In the genomic region with DNA sequence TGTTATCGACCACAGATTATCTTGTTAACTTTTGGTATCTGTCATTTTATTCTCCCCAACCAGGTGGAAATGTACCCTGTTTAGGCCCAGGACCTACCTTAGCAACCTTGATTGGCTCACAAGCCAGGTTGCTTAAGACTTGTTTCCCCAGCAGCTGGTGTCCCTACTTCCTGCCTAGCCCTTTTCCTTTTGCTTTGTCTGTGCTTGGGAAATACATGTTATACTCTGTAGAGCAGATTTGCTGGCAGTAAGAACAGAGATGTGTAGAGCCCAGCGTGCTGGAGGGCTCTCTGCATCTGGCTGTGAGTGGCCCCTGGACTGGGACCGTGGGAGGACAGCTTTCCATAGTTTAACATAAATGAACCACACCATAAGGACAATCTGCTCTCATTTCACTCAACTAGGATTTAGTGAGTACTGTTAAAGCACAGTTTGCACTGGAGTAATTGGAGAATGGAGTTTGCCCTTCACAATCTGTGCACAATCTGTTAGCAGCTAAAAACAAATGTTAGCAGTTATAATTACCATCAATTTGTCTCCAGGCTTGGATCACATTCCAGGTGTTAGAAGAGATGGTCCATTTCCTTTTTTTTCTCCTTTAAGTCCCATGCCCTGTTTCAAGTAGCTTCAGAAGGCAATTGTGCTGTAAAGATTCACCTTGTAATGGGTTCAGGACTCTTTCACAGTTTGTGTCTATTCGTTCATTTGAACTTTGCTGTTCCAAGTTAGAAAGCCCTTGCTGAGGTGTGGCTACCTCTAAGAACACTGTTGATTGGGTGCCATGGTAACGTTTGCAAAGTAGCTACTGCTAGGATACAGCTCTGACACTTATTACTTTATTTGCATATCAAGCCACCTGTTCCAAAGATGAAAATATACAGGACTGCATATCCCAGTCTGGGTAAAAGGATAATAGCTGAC, we compare ENCODE assay signal across 9 cellular contexts. TPM values are rescaled to one million over a fixed set of nuclear protein-coding genes. Genes with fewer than 3 reads are reported as not detected.
DNase-seq lines count a peak whose midpoint lies in the region; ATAC-seq, FAIRE-seq and TF ChIP-seq lines count a peak whose summit lies in the region.
"Had no signal": no experiment of that assay in that cellular context is flagged by ENCODE, and none has a peak within 500 bp of the region (broad histone marks: within the 10 kb centered on the region; RNA-seq: fewer than 3 reads in every experiment).

TSS of gene APOBEC4 (minus strand) at position 770 of the 921 bp plus-strand sequence. CDS start 4,535 bp downstream, outside the sequence.

- H3K27ac ChIP-seq in endothelial cell of umbilical vein (ENCODE audit: insufficient read depth, low read depth, low read length): peak within 1 kb of the TSS; percentile 17
- peak within 1 kb of the TSS; percentile 77 for H3K27ac ChIP-seq in upper lobe of right lung

- H3K4me3 ChIP-seq in endothelial cell of umbilical vein (replicated peaks in 1 of 3; ENCODE audit: insufficient read depth in 1 of 3, low read depth in 1 of 3, low read length in 3 of 3) (no peak within 1 kb of the TSS), upper lobe of right lung (no peak within 1 kb of the TSS)

- H3K27ac Mint-ChIP-seq in stimulated activated naive CD8-positive, alpha-beta T cell treated with anti-CD3 and anti-CD28 coated beads, Interleukin-15, Interleukin-2, amounts not matched to agents 100 ng/mL and 50 ng/mL, for 24 hours: peak within 1 kb of the TSS; percentile 71
- H3K27ac Mint-ChIP-seq in HFFc6: no peak within 1 kb of the TSS

- H3K27me3 ChIP-seq in endothelial cell of umbilical vein (ENCODE audit: control insufficient read depth in 2 of 2, insufficient read depth in 2 of 2, low read length in 2 of 2) (no peaks in the 10 kb centered on the region), upper lobe of right lung (no peaks in the 10 kb centered on the region)

- no peaks in the 10 kb centered on the region for H3K27me3 Mint-ChIP-seq in stimulated activated naive CD8-positive, alpha-beta T cell treated with anti-CD3 and anti-CD28 coated beads, Interleukin-15, Interleukin-2, amounts not matched to agents 100 ng/mL and 50 ng/mL, for 24 hours
- H3K27me3 Mint-ChIP-seq in HFFc6 (ENCODE audit: insufficient read depth): no peaks in the 10 kb centered on the region

- no peaks in the 10 kb centered on the region for H3K9me1 ChIP-seq in endothelial cell of umbilical vein (replicated peaks; ENCODE audit: control insufficient read depth, extremely low read depth, insufficient read depth, low read length)

- H3K9ac ChIP-seq in endothelial cell of umbilical vein (replicated peaks; ENCODE audit: extremely low read depth, insufficient read depth, low read length): no peak within 1 kb of the TSS

- H3K9me3 Mint-ChIP-seq in stimulated activated naive CD8-positive, alpha-beta T cell treated with anti-CD3 and anti-CD28 coated beads, Interleukin-15, Interleukin-2, amounts not matched to agents 100 ng/mL and 50 ng/mL, for 24 hours: no peaks in the 10 kb centered on the region
- no peaks in the 10 kb centered on the region for H3K9me3 Mint-ChIP-seq in HFFc6

- CTCF ChIA-PET in endothelial cell of umbilical vein (lab: Charles Lee): interaction anchor here (1.2 to 6.2 kb wide), 6 partner anchors 17 to 263 kb away, joined by 3 to 307 read pairs (median 11); partner anchors contain the start of gene ARPC5

- no TSS peak for BruUV-seq in endothelial cell of umbilical vein (replicated peaks; lab: Mats Ljungman, UMichigan)

- H3K4me2 ChIP-seq in endothelial cell of umbilical vein (ENCODE audit: insufficient read depth, low read length): no peak within 1 kb of the TSS

- no peaks in the 10 kb centered on the region for H4K20me1 ChIP-seq in endothelial cell of umbilical vein (replicated peaks; ENCODE audit: control insufficient read depth, extremely low read depth, insufficient read depth, low read length)

- TF ChIP-seq CTCF in endothelial cell of umbilical vein (IDR thresholded peaks at IDR 0.05; ENCODE audit: extremely low read depth in 1 of 2, insufficient read depth in 1 of 2, low read depth in 1 of 2, low read length in 2 of 2): no peak
- TF ChIP-seq CTCF in upper lobe of right lung (IDR thresholded peaks at IDR 0.05): no peak
- TF ChIP-seq CTCF in HFFc6 (IDR thresholded peaks at IDR 0.05): no peak

- H3K4me1 Mint-ChIP-seq in stimulated activated naive CD8-positive, alpha-beta T cell treated with anti-CD3 and anti-CD28 coated beads, Interleukin-15, Interleukin-2, amounts not matched to agents 100 ng/mL and 50 ng/mL, for 24 hours (ENCODE audit: low read depth): peaks cover 31% of the 10 kb centered on the region
- peaks cover 49% of the 10 kb centered on the region for H3K4me1 Mint-ChIP-seq in HFFc6 (ENCODE audit: low read depth)

- no peak for TF ChIP-seq POLR2A in endothelial cell of umbilical vein (IDR thresholded peaks at IDR 0.05; ENCODE audit: low read depth, low read length)

- H3K4me1 ChIP-seq in endothelial cell of umbilical vein (ENCODE audit: control insufficient read depth, extremely low read depth, insufficient read depth, low read length) (peaks cover 27% of the 10 kb centered on the region), upper lobe of right lung (peaks cover 28% of the 10 kb centered on the region)

- H3K36me3 ChIP-seq in endothelial cell of umbilical vein (ENCODE audit: control insufficient read depth in 2 of 2, extremely low read depth in 1 of 2, insufficient read depth in 2 of 2, low read length in 2 of 2) (no peaks in the 10 kb centered on the region), upper lobe of right lung (no peaks in the 10 kb centered on the region)

- no peaks in the 10 kb centered on the region for H3K36me3 Mint-ChIP-seq in stimulated activated naive CD8-positive, alpha-beta T cell treated with anti-CD3 and anti-CD28 coated beads, Interleukin-15, Interleukin-2, amounts not matched to agents 100 ng/mL and 50 ng/mL, for 24 hours (ENCODE audit: low read depth)
- peaks cover under 1% of the 10 kb centered on the region; the same call in 1 of the 2 replicates for H3K36me3 Mint-ChIP-seq in HFFc6 (ENCODE audit: low read depth)

- POLR2A ChIA-PET in endothelial cell of umbilical vein (lab: Charles Lee): no interaction called here

- no peaks in the 10 kb centered on the region for H3K9me3 ChIP-seq in endothelial cell of umbilical vein (replicated peaks; ENCODE audit: control insufficient read depth, insufficient read depth, low read length)
- H3K9me3 ChIP-seq in upper lobe of right lung: no peaks in the 10 kb centered on the region

- no peaks in the 10 kb centered on the region for H3K79me2 ChIP-seq in endothelial cell of umbilical vein (ENCODE audit: control insufficient read depth, insufficient read depth, low read length)

- peak within 1 kb of the TSS; percentile 35 for H2AFZ ChIP-seq in endothelial cell of umbilical vein (ENCODE audit: low read depth, low read length)

- ATAC-seq in stimulated activated naive CD8-positive, alpha-beta T cell treated with anti-CD3 and anti-CD28 coated beads, Interleukin-15, Interleukin-2, amounts not matched to agents 100 U/mL and 50 U/mL, for 24 hours: no peak
- peak; percentile 79 for ATAC-seq in upper lobe of right lung

- FAIRE-seq in endothelial cell of umbilical vein (lab: Jason Lieb, UNC): no peak

- no peak within 1 kb of the TSS for H3K4me3 Mint-ChIP-seq in stimulated activated naive CD8-positive, alpha-beta T cell treated with anti-CD3 and anti-CD28 coated beads, Interleukin-15, Interleukin-2, amounts not matched to agents 100 ng/mL and 50 ng/mL, for 24 hours
- no peak within 1 kb of the TSS for H3K4me3 Mint-ChIP-seq in HFFc6

- intact Hi-C loops in endothelial cell of umbilical vein (cut with micrococcal nuclease) (no loop called here), upper lobe of right lung (cut with DNase I) (loop anchor here (10.0 kb wide), 1 partner anchor 262 kb away; no protein-coding TSS in a partner anchor)

- dilution Hi-C loops in endothelial cell of umbilical vein (cut with MboI; ENCODE audit: extremely low pct_ligation_motif_present, low sequenced_read_pairs): no loop called here

- DNase-seq in stimulated activated naive CD8-positive, alpha-beta T cell treated with anti-CD3 and anti-CD28 coated beads, Interleukin-15, Interleukin-2, amounts not matched to agents 100 U/mL and 50 U/mL, for 24 hours: no peak
- DNase-seq in NCI-H69 (lab: John Stamatoyannopoulos, UW) (peak; percentile 97), endothelial cell of umbilical vein (ENCODE audit: low read depth, low spot score) (no peak), upper lobe of right lung (no peak), RKO (ENCODE audit: low spot score) (no peak), HFFc6 (no peak)
- no peak for DNase-seq in stimulated activated CD4-positive, alpha-beta T cell treated with anti-CD3 and anti-CD28 coated beads, Interleukin-1b, Interleukin-23, amount 100 ng/mL, for 48 hours
- DNase-seq: DMS79 treated with DMSO at 0.1 percent for 48 hours had no signal

TF ChIP-seq in endothelial cell of umbilical vein, 7 proteins besides CTCF, POLR2A, EP300 and RAD21:
- TF ChIP-seq, protein P1, sequence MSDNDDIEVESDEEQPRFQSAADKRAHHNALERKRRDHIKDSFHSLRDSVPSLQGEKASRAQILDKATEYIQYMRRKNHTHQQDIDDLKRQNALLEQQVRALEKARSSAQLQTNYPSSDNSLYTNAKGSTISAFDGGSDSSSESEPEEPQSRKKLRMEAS (IDR thresholded peaks at IDR 0.05; ENCODE audit: insufficient read depth, insufficient read length): no peak
- no peak for TF ChIP-seq MYC (IDR thresholded peaks at IDR 0.05; ENCODE audit: low read depth, low read length)
- no peak for TF ChIP-seq GATA2 (IDR thresholded peaks at IDR 0.05; ENCODE audit: insufficient read depth, insufficient read length, low read depth, low read length)
- TF ChIP-seq EZH2 (IDR thresholded peaks at IDR 0.05; ENCODE audit: borderline replicate concordance, low read depth, low read length, severe bottlenecking): no peak
- no peak for TF ChIP-seq JUN (IDR thresholded peaks at IDR 0.05; ENCODE audit: borderline replicate concordance, insufficient read depth, insufficient read length, low read depth)
- no peak for TF ChIP-seq FOS (IDR thresholded peaks at IDR 0.05; ENCODE audit: borderline replicate concordance, insufficient read depth, low read length)
- TF ChIP-seq POLR2AphosphoS5 (IDR thresholded peaks at IDR 0.05; ENCODE audit: insufficient read depth, low read depth, low read length): no peak

RNA-seq across cellular contexts. Expression of gene APOBEC4, which starts in this region (rescaled TPM):
- total RNA-seq in endothelial cell of umbilical vein (not detected in 2 replicates), upper lobe of right lung (not detected)
- not detected in 2 replicates for polyA plus RNA-seq in endothelial cell of umbilical vein
- polyA plus RNA-seq in endothelial cell of umbilical vein (2011; cell fraction: cytosol; rRNA removed): not detected in 2 replicates
- polyA plus RNA-seq in endothelial cell of umbilical vein (2011; cell fraction: nucleus; rRNA removed): not detected in 2 replicates
- polyA plus RNA-seq in endothelial cell of umbilical vein (2012): not detected in 2 replicates
- not detected in 2 replicates for polyA minus RNA-seq in endothelial cell of umbilical vein
- not detected for polyA minus RNA-seq in endothelial cell of umbilical vein (2011; cell fraction: cytosol; rRNA and poly(A)+ RNA removed)
- polyA minus RNA-seq in endothelial cell of umbilical vein (2011; cell fraction: nucleus; rRNA and poly(A)+ RNA removed): not detected in 2 replicates
- not detected for total RNA-seq in HFFc6 (2021; fragmentation: NEBNext Ultra II Directional; extraction: Animal tissue kit (Norgen Biotek cat#: 25700))

Comparison
In these comparisons a context has a peak if more than half of its experiments do, and no peak if none do; other contexts are left out.
1. Peak in ATAC-seq and H3K27ac ChIP-seq in upper lobe of right lung; RNA of the gene not detected or under 1 TPM.